ENCODE assay signal across 1 cellular context in genomic region chr13:64332048-64332447, GRCh38.
TF ChIP-seq lines count a peak whose summit lies in the region.

No MANE protein-coding gene starts in this region.

TF ChIP-seq in GM23338, 12 proteins besides CTCF, POLR2A, EP300 and RAD21 (continued from another document):
- TF ChIP-seq, protein P1, sequence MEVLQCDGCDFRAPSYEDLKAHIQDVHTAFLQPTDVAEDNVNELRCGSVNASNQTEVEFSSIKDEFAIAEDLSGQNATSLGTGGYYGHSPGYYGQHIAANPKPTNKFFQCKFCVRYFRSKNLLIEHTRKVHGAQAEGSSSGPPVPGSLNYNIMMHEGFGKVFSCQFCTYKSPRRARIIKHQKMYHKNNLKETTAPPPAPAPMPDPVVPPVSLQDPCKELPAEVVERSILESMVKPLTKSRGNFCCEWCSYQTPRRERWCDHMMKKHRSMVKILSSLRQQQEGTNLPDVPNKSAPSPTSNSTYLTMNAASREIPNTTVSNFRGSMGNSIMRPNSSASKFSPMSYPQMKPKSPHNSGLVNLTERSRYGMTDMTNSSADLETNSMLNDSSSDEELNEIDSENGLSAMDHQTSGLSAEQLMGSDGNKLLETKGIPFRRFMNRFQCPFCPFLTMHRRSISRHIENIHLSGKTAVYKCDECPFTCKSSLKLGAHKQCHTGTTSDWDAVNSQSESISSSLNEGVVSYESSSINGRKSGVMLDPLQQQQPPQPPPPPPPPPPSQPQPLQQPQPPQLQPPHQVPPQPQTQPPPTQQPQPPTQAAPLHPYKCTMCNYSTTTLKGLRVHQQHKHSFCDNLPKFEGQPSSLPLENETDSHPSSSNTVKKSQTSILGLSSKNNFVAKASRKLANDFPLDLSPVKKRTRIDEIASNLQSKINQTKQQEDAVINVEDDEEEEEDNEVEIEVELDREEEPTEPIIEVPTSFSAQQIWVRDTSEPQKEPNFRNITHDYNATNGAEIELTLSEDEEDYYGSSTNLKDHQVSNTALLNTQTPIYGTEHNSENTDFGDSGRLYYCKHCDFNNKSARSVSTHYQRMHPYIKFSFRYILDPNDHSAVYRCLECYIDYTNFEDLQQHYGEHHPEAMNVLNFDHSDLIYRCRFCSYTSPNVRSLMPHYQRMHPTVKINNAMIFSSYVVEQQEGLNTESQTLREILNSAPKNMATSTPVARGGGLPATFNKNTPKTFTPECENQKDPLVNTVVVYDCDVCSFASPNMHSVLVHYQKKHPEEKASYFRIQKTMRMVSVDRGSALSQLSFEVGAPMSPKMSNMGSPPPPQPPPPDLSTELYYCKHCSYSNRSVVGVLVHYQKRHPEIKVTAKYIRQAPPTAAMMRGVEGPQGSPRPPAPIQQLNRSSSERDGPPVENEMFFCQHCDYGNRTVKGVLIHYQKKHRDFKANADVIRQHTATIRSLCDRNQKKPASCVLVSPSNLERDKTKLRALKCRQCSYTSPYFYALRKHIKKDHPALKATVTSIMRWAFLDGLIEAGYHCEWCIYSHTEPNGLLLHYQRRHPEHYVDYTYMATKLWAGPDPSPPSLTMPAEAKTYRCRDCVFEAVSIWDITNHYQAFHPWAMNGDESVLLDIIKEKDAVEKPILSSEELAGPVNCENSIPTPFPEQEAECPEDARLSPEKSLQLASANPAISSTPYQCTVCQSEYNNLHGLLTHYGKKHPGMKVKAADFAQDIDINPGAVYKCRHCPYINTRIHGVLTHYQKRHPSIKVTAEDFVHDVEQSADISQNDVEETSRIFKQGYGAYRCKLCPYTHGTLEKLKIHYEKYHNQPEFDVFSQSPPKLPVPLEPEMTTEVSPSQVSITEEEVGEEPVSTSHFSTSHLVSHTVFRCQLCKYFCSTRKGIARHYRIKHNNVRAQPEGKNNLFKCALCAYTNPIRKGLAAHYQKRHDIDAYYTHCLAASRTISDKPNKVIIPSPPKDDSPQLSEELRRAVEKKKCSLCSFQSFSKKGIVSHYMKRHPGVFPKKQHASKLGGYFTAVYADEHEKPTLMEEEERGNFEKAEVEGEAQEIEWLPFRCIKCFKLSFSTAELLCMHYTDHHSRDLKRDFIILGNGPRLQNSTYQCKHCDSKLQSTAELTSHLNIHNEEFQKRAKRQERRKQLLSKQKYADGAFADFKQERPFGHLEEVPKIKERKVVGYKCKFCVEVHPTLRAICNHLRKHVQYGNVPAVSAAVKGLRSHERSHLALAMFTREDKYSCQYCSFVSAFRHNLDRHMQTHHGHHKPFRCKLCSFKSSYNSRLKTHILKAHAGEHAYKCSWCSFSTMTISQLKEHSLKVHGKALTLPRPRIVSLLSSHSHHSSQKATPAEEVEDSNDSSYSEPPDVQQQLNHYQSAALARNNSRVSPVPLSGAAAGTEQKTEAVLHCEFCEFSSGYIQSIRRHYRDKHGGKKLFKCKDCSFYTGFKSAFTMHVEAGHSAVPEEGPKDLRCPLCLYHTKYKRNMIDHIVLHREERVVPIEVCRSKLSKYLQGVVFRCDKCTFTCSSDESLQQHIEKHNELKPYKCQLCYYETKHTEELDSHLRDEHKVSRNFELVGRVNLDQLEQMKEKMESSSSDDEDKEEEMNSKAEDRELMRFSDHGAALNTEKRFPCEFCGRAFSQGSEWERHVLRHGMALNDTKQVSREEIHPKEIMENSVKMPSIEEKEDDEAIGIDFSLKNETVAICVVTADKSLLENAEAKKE (CRISPR knock-in tag; IDR thresholded peaks at IDR 0.05) = no peak
- TF ChIP-seq EZH2phosphoT487 (IDR thresholded peaks at IDR 0.05; ENCODE audit: unreplicated experiment) (no peak), STAT1 (IDR thresholded peaks at IDR 0.05; ENCODE audit: unreplicated experiment) (no peak)
